8 cellular contexts compared by ENCODE assay signal in the genomic region with DNA sequence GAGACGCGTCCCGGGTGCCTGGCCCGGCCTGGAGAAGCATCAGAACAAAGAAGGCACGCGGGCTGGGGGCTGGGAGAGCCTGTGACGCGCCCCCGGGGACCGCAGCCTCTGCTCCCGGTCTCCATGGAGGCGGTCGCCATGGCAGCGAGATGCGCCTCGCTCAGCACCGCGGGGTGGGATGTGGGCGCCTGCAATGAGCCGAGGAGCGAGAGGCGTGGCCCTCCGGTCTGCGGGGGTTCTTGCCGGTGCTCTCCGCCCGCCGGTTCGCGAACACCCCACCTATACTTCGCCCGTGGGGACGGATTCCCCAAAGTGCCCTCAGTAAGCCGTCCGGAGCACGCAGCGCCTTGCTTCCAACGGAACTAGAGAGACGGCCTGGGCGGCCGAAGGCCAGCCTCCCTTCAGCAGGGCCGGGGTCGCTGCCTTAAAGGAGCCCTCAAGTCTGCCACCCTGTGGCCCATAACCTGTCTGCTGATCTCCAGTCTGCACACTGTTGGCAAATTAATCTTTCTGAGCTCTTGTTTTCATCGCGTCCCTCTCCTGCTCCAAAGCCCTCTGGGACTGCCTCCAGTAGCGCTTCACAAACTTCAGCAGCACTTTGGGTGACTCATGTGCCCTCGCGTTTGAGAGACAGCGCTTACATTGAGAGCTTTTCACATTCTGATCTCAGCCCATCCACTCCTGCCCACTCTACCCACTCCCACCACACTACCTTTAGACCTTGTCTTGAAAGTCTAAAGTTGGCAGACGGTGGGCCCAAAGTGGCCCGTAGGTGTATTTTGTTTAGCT. TPM values are rescaled to one million over a fixed set of nuclear protein-coding genes. Genes with fewer than 3 reads are reported as not detected.
A peak's percentile ranks its signal among the peaks of the same experiment; 100 is the strongest.
DNase-seq lines count a peak whose midpoint lies in the region; ATAC-seq and TF ChIP-seq lines count a peak whose summit lies in the region.

No MANE protein-coding gene starts in this region.

- peak overlapping the region; percentile 98 for H3K4me2 ChIP-seq in neural progenitor cell

- H3K9ac ChIP-seq in neural progenitor cell (peak overlapping the region; percentile 46), stomach smooth muscle (ENCODE audit: low read length in 2 of 2) (peak overlapping the region; percentile 72 to 93)

- TF ChIP-seq CTCF in RWPE1 (conservative IDR thresholded peaks at IDR 0.05; ENCODE audit: low read depth) (peak; percentile 73), fibroblast of the aortic adventitia (IDR thresholded peaks at IDR 0.05; ENCODE audit: insufficient read depth, low read length) (peak; percentile 52), neural progenitor cell (IDR thresholded peaks at IDR 0.05) (peak; percentile 72)

- CTCF ChIA-PET in RWPE1 (lab: Yijun Ruan, JAX), result interaction anchor here (0.6 to 2.4 kb wide), 16 partner anchors 9 to 659 kb away, joined by 3 to 10 read pairs (median 4); a partner anchor contains a TSS

- H3K9me3 Mint-ChIP-seq in neural progenitor cell, result no peaks in the 10 kb centered on the region

- H3K36me3 ChIP-seq in neural progenitor cell, result no peaks in the 10 kb centered on the region
- no peaks in the 10 kb centered on the region for H3K36me3 ChIP-seq in stomach smooth muscle (ENCODE audit: control insufficient read depth in 2 of 2, insufficient read depth in 2 of 2, low read length in 2 of 2)

- H3K4me3 Mint-ChIP-seq in neural progenitor cell, result peak overlapping the region; percentile 91

- H3K4me1 ChIP-seq in neural progenitor cell (peaks cover 15% of the 10 kb centered on the region), stomach smooth muscle (ENCODE audit: control insufficient read depth, insufficient read depth, low read length) (peaks cover 53% of the 10 kb centered on the region)

- peaks cover 5% of the 10 kb centered on the region for H3K79me2 ChIP-seq in neural progenitor cell (ENCODE audit: low read depth)

- H3K27ac Mint-ChIP-seq in neural progenitor cell, result peak overlapping the region; percentile 98

- H4K20me1 ChIP-seq in neural progenitor cell (ENCODE audit: low read depth), result peaks cover 6% of the 10 kb centered on the region

- peak; percentile 87 for DNase-seq in D341Med (ENCODE audit: low spot score)
- DNase-seq in KG1 (lab: John Stamatoyannopoulos, UW), result peak; percentile 52
- DNase-seq in RWPE1 (ENCODE audit: low spot score), result peak; percentile 67
- DNase-seq in activated T-helper 9 cell treated with anti-CD3 and anti-CD28 coated beads, Interleukin-2, amount 50 U/mL, for 16 hours (ENCODE audit: low read depth), result peak; percentile 75
- DNase-seq in fibroblast of the aortic adventitia (ENCODE audit: low read depth), result peak; percentile 69
- peak; percentile 94 for DNase-seq in neural progenitor cell (ENCODE audit: low spot score)

- peak overlapping the region; percentile 88 for H2AFZ ChIP-seq in neural progenitor cell (replicated peaks)

- H3K27ac ChIP-seq in RWPE1 (peak overlapping the region; percentile 90), neural progenitor cell (no peak overlapping the region), stomach smooth muscle (ENCODE audit: low read length) (peak overlapping the region; percentile 97)

- ATAC-seq in GM21515 (IDR thresholded peaks at IDR 0.05; ENCODE audit: unreplicated experiment), result peak; percentile 33

- H3K27me3 ChIP-seq in neural progenitor cell (peaks cover 21% of the 10 kb centered on the region), stomach smooth muscle (ENCODE audit: control insufficient read depth in 1 of 2, insufficient read depth in 2 of 2, low read length in 2 of 2) (no peaks in the 10 kb centered on the region)

- peaks cover 17% of the 10 kb centered on the region for H3K27me3 Mint-ChIP-seq in neural progenitor cell (ENCODE audit: insufficient read depth, low read depth)

- peaks cover under 1% of the 10 kb centered on the region for H3K36me3 Mint-ChIP-seq in neural progenitor cell

- POLR2A ChIA-PET in RWPE1 (lab: Yijun Ruan, JAX; ENCODE audit: low non-redundant PET), result interaction anchor here (0.7 to 1.6 kb wide), 2 partner anchors 13 to 105 kb away, joined by 3 read pairs; a partner anchor contains a TSS

- H3K4me1 Mint-ChIP-seq in neural progenitor cell, result peaks cover 31% of the 10 kb centered on the region

- H3K9me3 ChIP-seq in neural progenitor cell (ENCODE audit: low read depth) (no peaks in the 10 kb centered on the region), stomach smooth muscle (ENCODE audit: control insufficient read depth in 2 of 2, low read length in 2 of 2) (no peaks in the 10 kb centered on the region)

- H3K4me3 ChIP-seq in fibroblast of the aortic adventitia (ENCODE audit: low read depth, low read length), result peak overlapping the region; percentile 79
- H3K4me3 ChIP-seq in neural progenitor cell, result peak overlapping the region; percentile 68
- peak overlapping the region; percentile 60 to 91 for H3K4me3 ChIP-seq in stomach smooth muscle (ENCODE audit: low read length in 2 of 2)

- H3F3A ChIP-seq in neural progenitor cell (ENCODE audit: low read depth), result peaks cover 16% of the 10 kb centered on the region

RNA-seq across cellular contexts. Expression of a gene that starts 1.0 kb away (rescaled TPM):
- total RNA-seq in fibroblast of the aortic adventitia (ENCODE audit: low replicate concordance), result 28.4 and 37.7 TPM in 2 replicates
- total RNA-seq in neural progenitor cell (ENCODE audit: low replicate concordance), result 17.6 and 42.8 TPM in 2 replicates

RNA-seq across cellular contexts. Expression of a gene that starts 12.7 kb away (rescaled TPM):
- 0.09 TPM in 1 of 2 replicates, not detected in the other for total RNA-seq in fibroblast of the aortic adventitia (ENCODE audit: low replicate concordance)
- total RNA-seq in neural progenitor cell (ENCODE audit: low replicate concordance), result 0.34 and 1.2 TPM in 2 replicates

RNA-seq across cellular contexts. Expression of a gene that starts 18.0 kb away (rescaled TPM):
- 94.8 and 170 TPM in 2 replicates for total RNA-seq in fibroblast of the aortic adventitia (ENCODE audit: low replicate concordance)
- total RNA-seq in neural progenitor cell (ENCODE audit: low replicate concordance), result 5.0 and 28.9 TPM in 2 replicates

RNA-seq across cellular contexts. Expression of a gene that starts 27.6 kb away (rescaled TPM):
- total RNA-seq in fibroblast of the aortic adventitia (ENCODE audit: low replicate concordance) (51.0 and 58.5 TPM in 2 replicates), neural progenitor cell (ENCODE audit: low replicate concordance) (9.3 and 22.9 TPM in 2 replicates)

RNA-seq across cellular contexts. Expression of a gene that starts 36.1 kb away (rescaled TPM):
- total RNA-seq in fibroblast of the aortic adventitia (ENCODE audit: low replicate concordance) (0.18 and 8.3 TPM in 2 replicates), neural progenitor cell (ENCODE audit: low replicate concordance) (0.15 and 0.71 TPM in 2 replicates)
